ENCODE assay signal across 1 cellular context in genomic region chr10:33212061-33212748, GRCh38.
TF ChIP-seq lines count a peak whose summit lies in the region.

No MANE protein-coding gene starts in this region.

TF ChIP-seq in SK-N-SH treated with all-trans-retinoic acid at 6 μM for 48 hours, 23 proteins besides CTCF, POLR2A, EP300 and RAD21 (continued from another document):
- no peak for TF ChIP-seq TSHZ2 (CRISPR knock-in tag; IDR thresholded peaks at IDR 0.05)
- TF ChIP-seq ARNTL (CRISPR knock-in tag; IDR thresholded peaks at IDR 0.05; ENCODE audit: borderline replicate concordance, low read depth) = no peak
- no peak for TF ChIP-seq CREB5 (CRISPR knock-in tag; IDR thresholded peaks at IDR 0.05; ENCODE audit: low read depth)
- TF ChIP-seq ZFP30 (CRISPR knock-in tag; IDR thresholded peaks at IDR 0.05) = no peak
- TF ChIP-seq ESRRG (CRISPR knock-in tag; IDR thresholded peaks at IDR 0.05) = no peak
- TF ChIP-seq BACH2 (CRISPR knock-in tag; IDR thresholded peaks at IDR 0.05; ENCODE audit: borderline replicate concordance) = no peak
- TF ChIP-seq ISL1 (CRISPR knock-in tag; IDR thresholded peaks at IDR 0.05) = no peak
- TF ChIP-seq RARB (CRISPR knock-in tag; IDR thresholded peaks at IDR 0.05) = no peak
